ENCODE assay signal across 1 cellular context in genomic region chr6:115544765-115545409, GRCh38.
TF ChIP-seq lines count a peak whose summit lies in the region.

No MANE protein-coding gene starts in this region.

TF ChIP-seq in IMR-90, 13 proteins besides CTCF, POLR2A, EP300 and RAD21 (continued from another document):
- no peak for TF ChIP-seq ELK1 (IDR thresholded peaks at IDR 0.05; ENCODE audit: borderline replicate concordance, low read depth, low read length)
- TF ChIP-seq SMC3 (IDR thresholded peaks at IDR 0.05; ENCODE audit: low read depth, low read length) = no peak
TF ChIP-seq in IMR-90: peak in this region for 0.
